ENCODE assay signal across 8 cellular contexts in genomic region chr20:37179671-37180524, GRCh38. TPM values are rescaled to one million over a fixed set of nuclear protein-coding genes. Genes with fewer than 3 reads are reported as not detected.
DNase-seq lines count a peak whose midpoint lies in the region; ATAC-seq, FAIRE-seq and TF ChIP-seq lines count a peak whose summit lies in the region.

No MANE protein-coding gene starts in this region.

- no peak for FAIRE-seq in astrocyte (lab: Jason Lieb, UNC)

- H3K36me3 ChIP-seq in astrocyte (ENCODE audit: insufficient read depth, low read length): peaks cover 7% of the 10 kb centered on the region

- DNase-seq in ELR (ENCODE audit: low read depth) (peak; percentile 87), LNCaP clone FGC (ENCODE audit: low read depth) (no peak), astrocyte (ENCODE audit: low read depth) (peak; percentile 76), left colon (no peak), inferior parietal cortex (ENCODE audit: extremely low spot score) (no peak), nucleus accumbens (lab: John Stamatoyannopoulos, UW) (no peak)

- peaks cover 1% of the 10 kb centered on the region for H3K9me3 Mint-ChIP-seq in astrocyte (ENCODE audit: unreplicated experiment)

- TF ChIP-seq CTCF in LNCaP clone FGC (IDR thresholded peaks at IDR 0.05; ENCODE audit: control insufficient read depth, extremely low read depth, insufficient read depth): no peak
- no peak for TF ChIP-seq CTCF in astrocyte (IDR thresholded peaks at IDR 0.05; ENCODE audit: insufficient read depth, low read depth, low read length)

- peak overlapping the region; percentile 95 for H3K4me3 ChIP-seq in LNCaP clone FGC (ENCODE audit: low read depth, low read length)
- peak overlapping the region; percentile 97 for H3K4me3 ChIP-seq in astrocyte (ENCODE audit: insufficient read depth, low read depth, low read length)

- H3K27ac ChIP-seq in astrocyte (ENCODE audit: low read depth, low read length): peak overlapping the region; percentile 99
- H3K27ac ChIP-seq in temporal lobe (ENCODE audit: low read depth, low read length): peak overlapping the region; percentile 95

- H3K9me3 ChIP-seq in astrocyte (ENCODE audit: insufficient read depth, low read depth, low read length): no peaks in the 10 kb centered on the region

- peaks cover 12% of the 10 kb centered on the region for H3K4me1 ChIP-seq in astrocyte (ENCODE audit: insufficient read depth, low read length)

- peaks cover 59% of the 10 kb centered on the region for H3K79me2 ChIP-seq in astrocyte (ENCODE audit: insufficient read depth, low read length)

- peaks cover 11% of the 10 kb centered on the region for H3K36me3 Mint-ChIP-seq in astrocyte (ENCODE audit: low read depth, unreplicated experiment)

- H3K4me1 Mint-ChIP-seq in astrocyte (ENCODE audit: low read depth, unreplicated experiment): peaks cover 7% of the 10 kb centered on the region

- H3K4me3 Mint-ChIP-seq in astrocyte (ENCODE audit: unreplicated experiment): peak overlapping the region; percentile 91

- no peaks in the 10 kb centered on the region for H3K27me3 Mint-ChIP-seq in astrocyte (ENCODE audit: low read depth, unreplicated experiment)

- peak overlapping the region; percentile 97 for H3K4me2 ChIP-seq in astrocyte (ENCODE audit: low read length)

- H3K27me3 ChIP-seq in astrocyte (ENCODE audit: insufficient read depth, low read length): no peaks in the 10 kb centered on the region

- peak overlapping the region; percentile 99 for H3K9ac ChIP-seq in astrocyte (ENCODE audit: low read length)

- intact Hi-C loops in left colon (cut with DNase I, micrococcal nuclease): no loop called here

- ATAC-seq in left colon (peak; percentile 0), HG03565 (IDR thresholded peaks at IDR 0.05; ENCODE audit: unreplicated experiment) (no peak)

- H2AFZ ChIP-seq in astrocyte (ENCODE audit: low read depth, low read length): peak overlapping the region; percentile 92

- H4K20me1 ChIP-seq in astrocyte (ENCODE audit: insufficient read depth, low read length): peaks cover 52% of the 10 kb centered on the region

- peak overlapping the region; percentile 98 for H3K27ac Mint-ChIP-seq in astrocyte (ENCODE audit: unreplicated experiment)

RNA-seq across cellular contexts. Expression of gene MROH8, which starts 0.6 kb away (rescaled TPM):
- total RNA-seq in astrocyte: 1.2 and 1.3 TPM in 2 replicates
- total RNA-seq in left colon: 1 to 10 TPM; 1.9 to 2.3 TPM
- 3.2 TPM for total RNA-seq in temporal lobe

RNA-seq across cellular contexts. Expression of gene RPN2, which starts 0.8 kb away (rescaled TPM):
- total RNA-seq in astrocyte: 259 and 290 TPM in 2 replicates
- total RNA-seq in left colon: 100 to 1,000 TPM; 133 to 155 TPM
- 70.3 TPM for total RNA-seq in temporal lobe

Comparison
In these comparisons a context has a peak if more than half of its experiments do, and no peak if none do; other contexts are left out.
1. DNase-seq: peak in ELR (single experiment) and astrocyte (single experiment); none in LNCaP clone FGC (single experiment), left colon (0 of 2), inferior parietal cortex (single experiment) and nucleus accumbens (0 of 56).